In the genomic region with DNA sequence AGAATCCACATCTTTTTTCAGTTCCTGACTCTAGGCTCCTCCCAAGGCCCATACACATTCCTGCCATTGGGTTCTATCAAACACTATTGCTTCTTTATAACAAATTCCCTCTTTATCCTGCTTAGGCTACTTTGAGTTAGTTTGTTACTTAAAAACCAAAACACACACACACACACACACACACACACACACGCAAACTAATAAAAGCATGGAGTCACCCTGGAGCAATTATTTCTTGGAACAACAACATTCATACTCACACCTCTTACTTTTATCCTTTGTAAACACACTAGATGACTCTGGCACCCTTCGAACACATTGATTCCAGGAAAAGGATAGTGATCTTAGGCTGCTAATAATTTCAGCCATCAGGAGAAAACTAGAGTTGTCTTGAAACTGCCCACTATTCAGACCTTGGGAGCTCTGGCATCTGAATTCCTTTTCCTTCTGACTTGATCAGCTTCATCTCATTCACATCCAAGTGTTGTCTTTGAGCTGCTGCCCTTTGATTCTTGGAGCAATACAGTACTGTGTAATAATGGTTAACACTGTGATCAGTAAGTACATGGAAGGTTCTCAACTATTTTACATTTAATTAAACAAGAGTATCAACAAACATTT, we compare ENCODE assay signal across 11 cellular contexts. TPM values are rescaled to one million over a fixed set of nuclear protein-coding genes. Genes with fewer than 3 reads are reported as not detected.
DNase-seq lines count a peak whose midpoint lies in the region; ATAC-seq and TF ChIP-seq lines count a peak whose summit lies in the region.
"Had no signal": no experiment of that assay in that cellular context is flagged by ENCODE, and none has a peak within 500 bp of the region (broad histone marks: within the 10 kb centered on the region; RNA-seq: fewer than 3 reads in every experiment).

No MANE protein-coding gene starts in this region.

- no peak overlapping the region for H3K27ac ChIP-seq in endodermal cell (ENCODE audit: low read depth, low read length)
- H3K27ac ChIP-seq in naive thymus-derived CD4-positive, alpha-beta T cell (ENCODE audit: low read depth, low read length): no peak overlapping the region
- H3K27ac ChIP-seq: C4-2B, RWPE1 had no signal

- H3K27ac Mint-ChIP-seq in endodermal cell: peak overlapping the region; percentile 40
- peak overlapping the region in 6 of 9 donors; percentile 47 to 99 (median 75) for H3K27ac Mint-ChIP-seq in naive thymus-derived CD4-positive, alpha-beta T cell

- no peak for ATAC-seq in naive thymus-derived CD4-positive, alpha-beta T cell
- ATAC-seq in GM19328 (IDR thresholded peaks at IDR 0.05; ENCODE audit: unreplicated experiment): no peak
- no peak for ATAC-seq in activated CD4-positive, CD25-positive, alpha-beta regulatory T cell treated with anti-CD3 and anti-CD28 coated beads, Interleukin-2, amount 50 U/mL, for 24 hours

- no peaks in the 10 kb centered on the region for H3K36me3 Mint-ChIP-seq in endodermal cell (ENCODE audit: low read depth)
- peaks cover 0 to 9% (median 0%) of the 10 kb centered on the region in 5 donors for H3K36me3 Mint-ChIP-seq in naive thymus-derived CD4-positive, alpha-beta T cell

- H3K4me1 Mint-ChIP-seq in endodermal cell: peaks cover 17% of the 10 kb centered on the region
- peaks cover 0 to 33% (median 27%) of the 10 kb centered on the region in 7 donors for H3K4me1 Mint-ChIP-seq in naive thymus-derived CD4-positive, alpha-beta T cell

- H3K27me3 ChIP-seq in endodermal cell (ENCODE audit: control insufficient read depth, insufficient read depth, low read length, poor library complexity, severe bottlenecking): no peaks in the 10 kb centered on the region
- H3K27me3 ChIP-seq in naive thymus-derived CD4-positive, alpha-beta T cell (ENCODE audit: control insufficient read depth in 2 of 2, insufficient read depth in 2 of 2, low read length in 2 of 2): no peaks in the 10 kb centered on the region
- H3K27me3 ChIP-seq: colonic mucosa had no signal

- POLR2A ChIA-PET in naive thymus-derived CD4-positive, alpha-beta T cell (lab: Charles Lee): interaction anchor here (0.8 kb wide), 1 partner anchor 219 kb away, joined by 6 read pairs; no protein-coding TSS in a partner anchor

- H3K4me3 Mint-ChIP-seq in endodermal cell: no peak overlapping the region
- H3K4me3 Mint-ChIP-seq in naive thymus-derived CD4-positive, alpha-beta T cell: peak overlapping the region in 3 of 10 donors; percentile 49 to 68 (median 58)

- no peaks in the 10 kb centered on the region for H3K9me3 Mint-ChIP-seq in endodermal cell
- no peaks in the 10 kb centered on the region for H3K9me3 Mint-ChIP-seq in naive thymus-derived CD4-positive, alpha-beta T cell

- no peaks in the 10 kb centered on the region for H3K27me3 Mint-ChIP-seq in endodermal cell (ENCODE audit: insufficient read depth)
- peaks cover 0 to 2% (median 0%) of the 10 kb centered on the region in 5 donors for H3K27me3 Mint-ChIP-seq in naive thymus-derived CD4-positive, alpha-beta T cell

- H3K4me3 ChIP-seq in endodermal cell (ENCODE audit: low read length): no peak overlapping the region
- H3K4me3 ChIP-seq in naive thymus-derived CD4-positive, alpha-beta T cell (ENCODE audit: low read length): no peak overlapping the region
- H3K4me3 ChIP-seq: colonic mucosa had no signal

- H3K9ac ChIP-seq in endodermal cell (ENCODE audit: extremely low read depth, low read length, poor library complexity, severe bottlenecking): no peak overlapping the region

- intact Hi-C loops in naive thymus-derived CD4-positive, alpha-beta T cell (cut with micrococcal nuclease): no loop called here

- H3K36me3 ChIP-seq in endodermal cell (ENCODE audit: control insufficient read depth, insufficient read depth, low read length): no peaks in the 10 kb centered on the region
- H3K36me3 ChIP-seq in naive thymus-derived CD4-positive, alpha-beta T cell (ENCODE audit: control insufficient read depth in 2 of 3, insufficient read depth in 3 of 3, low read length in 3 of 3): peaks cover 0 to 5% (median 0%) of the 10 kb centered on the region in 3 experiments
- H3K36me3 ChIP-seq: colonic mucosa had no signal

- H3K4me1 ChIP-seq in endodermal cell (ENCODE audit: control insufficient read depth, insufficient read depth, low read length): peaks cover 4% of the 10 kb centered on the region
- H3K4me1 ChIP-seq in naive thymus-derived CD4-positive, alpha-beta T cell (ENCODE audit: control insufficient read depth in 2 of 2, insufficient read depth in 2 of 2, low read length in 2 of 2): peaks cover 3 to 5% of the 10 kb centered on the region in 2 donors

- DNase-seq in AG08395 (ENCODE audit: low spot score): peak; percentile 1
- DNase-seq in M059J (ENCODE audit: low read depth): peak; percentile 47
- peak; percentile 43 for DNase-seq in endodermal cell
- DNase-seq in naive thymus-derived CD4-positive, alpha-beta T cell: no peak
- DNase-seq in NCI-H526 (lab: John Stamatoyannopoulos, UW): no peak
- no peak for DNase-seq in RPMI8226
- DNase-seq: colonic mucosa had no signal

- CTCF ChIA-PET in naive thymus-derived CD4-positive, alpha-beta T cell (lab: Charles Lee): no interaction called here

- H3K9me3 ChIP-seq in endodermal cell (ENCODE audit: control insufficient read depth, low read length): no peaks in the 10 kb centered on the region
- H3K9me3 ChIP-seq in naive thymus-derived CD4-positive, alpha-beta T cell (ENCODE audit: control insufficient read depth in 2 of 3, low read length in 3 of 3): no peaks in the 10 kb centered on the region
- H3K9me3 ChIP-seq: colonic mucosa had no signal

- TF ChIP-seq CTCF in endodermal cell (conservative IDR thresholded peaks at IDR 0.05): peak; percentile 17

- WGBS in endodermal cell (ENCODE audit: insufficient coverage in 1 of 2, insufficient read length in 1 of 2), 2 experiments: 82 to 100% methylated on average over 1 to 2 of the region's 2 CpGs

RNA-seq across cellular contexts. Expression of a gene that starts 2.6 kb away (rescaled TPM):
- total RNA-seq in M059J (2014; rRNA removed; shearing (Covaris generic)): 53.3 and 67.0 TPM in 2 replicates
- total RNA-seq in endodermal cell: 10 to 100 TPM; 18.2 to 21.1 TPM
- 18.2 TPM for polyA plus RNA-seq in endodermal cell (2013, experiment 1 of 2)
- 17.4 TPM for polyA plus RNA-seq in endodermal cell (2013, experiment 2 of 2)
- total RNA-seq in naive thymus-derived CD4-positive, alpha-beta T cell: 10 to 100 TPM; 28.1 to 49.6 (median 35.3) TPM
- 10 to 100 TPM; 17.2 to 22.1 TPM for polyA plus RNA-seq in naive thymus-derived CD4-positive, alpha-beta T cell

Comparison
In these comparisons a context has a peak if more than half of its experiments do, and no peak if none do; other contexts are left out.
1. DNase-seq: peak in AG08395 (single experiment), M059J (single experiment) and endodermal cell (single experiment); none in naive thymus-derived CD4-positive, alpha-beta T cell (0 of 9), NCI-H526 (0 of 2) and RPMI8226 (single experiment).